Comparison of ENCODE assay signal across 1 cellular context in genomic region chr12:105927553-105927952, GRCh38.
TF ChIP-seq lines count a peak whose summit lies in the region.

No MANE protein-coding gene starts in this region.

TF ChIP-seq in IMR-90, 13 proteins besides CTCF, POLR2A, EP300 and RAD21 (continued from another document):
- TF ChIP-seq NFE2L2 (IDR thresholded peaks at IDR 0.05; ENCODE audit: low read depth, low read length) (no peak), CEBPB (IDR thresholded peaks at IDR 0.05; ENCODE audit: low read depth, low read length) (no peak), RFX5 (IDR thresholded peaks at IDR 0.05; ENCODE audit: low read depth, low read length) (no peak)
TF ChIP-seq in IMR-90: peak in this region for 0.
